15 cellular contexts compared by ENCODE assay signal in genomic region chr14:50919524-50919923, GRCh38. TPM values are rescaled to one million over a fixed set of nuclear protein-coding genes. Genes with fewer than 3 reads are reported as not detected.
"Had no signal": no experiment of that assay in that cellular context is flagged by ENCODE, and none has a peak within 500 bp of the region (broad histone marks: within the 10 kb centered on the region; RNA-seq: fewer than 3 reads in every experiment).

No MANE protein-coding gene starts in this region.

RNA-seq across cellular contexts. Expression of gene PYGL, which starts 24.8 kb away (rescaled TPM):
- total RNA-seq: activated CD4-positive, alpha-beta T cell treated with anti-CD3 and anti-CD28 coated beads, Interleukin-2, amount 10 ng/mL, durations not matched to agents 7 days and 5 days; T-helper 1 cell treated with Interleukin-12 subunit alpha and Interleukin-12 subunit beta and Interleukin-4 antibody, amounts not matched to agents 30 ng/mL and 1 ng/mL, for 36 hours had no signal

RNA-seq across cellular contexts. Expression of gene ABHD12B, which starts 47.7 kb away (rescaled TPM):
- total RNA-seq: activated CD4-positive, alpha-beta memory T cell treated with anti-CD3 and anti-CD28 coated beads, Interleukin-2, amount 10 ng/mL, durations not matched to agents 7 days and 5 days; activated CD4-positive, alpha-beta T cell treated with anti-CD3 and anti-CD28 coated beads, Interleukin-2, amount 10 ng/mL, durations not matched to agents 7 days and 5 days; activated naive CD4-positive, alpha-beta T cell treated with anti-CD3 and anti-CD28 coated beads, Interleukin-2, amount 50 U/mL, for 72 hours; activated naive CD8-positive, alpha-beta T cell treated with anti-CD3 and anti-CD28 coated beads, Interleukin-2, amount 10 ng/mL, durations not matched to agents 7 days and 5 days; activated T-cell treated with anti-CD3 and anti-CD28 coated beads, Interleukin-2, amount 50 U/mL, for 72 hours; astrocyte; bronchial epithelial cell; cardiac septum; dermis blood vessel endothelial cell; esophagus muscularis mucosa; fibroblast of villous mesenchyme; gastroesophageal sphincter; glomerular endothelial cell; T-helper 1 cell treated with Interleukin-12 subunit alpha and Interleukin-12 subunit beta and Interleukin-4 antibody, amounts not matched to agents 30 ng/mL and 1 ng/mL, for 36 hours had no signal
- polyA plus RNA-seq: fibroblast of lung had no signal
